In genomic region chr3:133812872-133813271, GRCh38 we compare ENCODE assay signal across 24 cellular contexts. TPM values are rescaled to one million over a fixed set of nuclear protein-coding genes. Genes with fewer than 3 reads are reported as not detected.
DNase-seq lines count a peak whose midpoint lies in the region; FAIRE-seq and TF ChIP-seq lines count a peak whose summit lies in the region.
"Had no signal": no experiment of that assay in that cellular context is flagged by ENCODE, and none has a peak within 500 bp of the region (broad histone marks: within the 10 kb centered on the region; RNA-seq: fewer than 3 reads in every experiment).

No MANE protein-coding gene starts in this region.

- H3K27ac Mint-ChIP-seq in activated naive CD8-positive, alpha-beta T cell treated with anti-CD3 and anti-CD28 coated beads for 36 hours, result peak overlapping the region; percentile 23
- H3K27ac Mint-ChIP-seq: activated naive CD4-positive, alpha-beta T cell treated with anti-CD3 and anti-CD28 coated beads, Interleukin-2, amount 10 ng/mL, durations not matched to agents 7 days and 5 days; CD14-positive monocyte had no signal

- no peaks in the 10 kb centered on the region for H3K27me3 Mint-ChIP-seq in activated naive CD8-positive, alpha-beta T cell treated with anti-CD3 and anti-CD28 coated beads for 36 hours
- H3K27me3 Mint-ChIP-seq: activated naive CD4-positive, alpha-beta T cell treated with anti-CD3 and anti-CD28 coated beads, Interleukin-2, amount 10 ng/mL, durations not matched to agents 7 days and 5 days; central memory CD8-positive, alpha-beta T cell; naive thymus-derived CD4-positive, alpha-beta T cell had no signal

- TF ChIP-seq CTCF in AG09309 (IDR thresholded peaks at IDR 0.05; ENCODE audit: control insufficient read depth, insufficient read depth, low read depth, low read length, missing control alignments) (no peak), fibroblast of the aortic adventitia (IDR thresholded peaks at IDR 0.05; ENCODE audit: insufficient read depth, low read length) (no peak)

- DNase-seq in AG09309 (ENCODE audit: low read depth) (peak; percentile 4), G401 (ENCODE audit: low spot score) (peak; percentile 22), fibroblast of the aortic adventitia (ENCODE audit: low read depth) (peak; percentile 16), cerebellar nuclear complex (lab: John Stamatoyannopoulos, UW) (no peak), pons (ENCODE audit: low spot score) (no peak), urothelium cell line (ENCODE audit: low spot score) (no peak), NCI-H526 (lab: John Stamatoyannopoulos, UW) (no peak)
- DNase-seq in activated naive CD8-positive, alpha-beta T cell treated with anti-CD3 and anti-CD28 coated beads for 36 hours, result no peak
- DNase-seq: activated CD8-positive, alpha-beta memory T cell treated with anti-CD3 and anti-CD28 coated beads for 24 hours; activated naive CD4-positive, alpha-beta T cell treated with anti-CD3 and anti-CD28 coated beads, Interleukin-2, amount 10 ng/mL, durations not matched to agents 7 days and 5 days; activated T-cell treated with anti-CD3 and anti-CD28 coated beads, Interleukin-2, amount 50 U/mL, for 48 hours; aorta; H7; naive thymus-derived CD4-positive, alpha-beta T cell; NCI-H1436 treated with DMSO at 0.1 percent for 48 hours; NCI-H2171; NCI-H526 treated with DMSO at 0.1 percent for 48 hours; occipital lobe; SJCRH30 had no signal

- H3K36me3 Mint-ChIP-seq in activated naive CD8-positive, alpha-beta T cell treated with anti-CD3 and anti-CD28 coated beads for 36 hours, result peaks cover 29% of the 10 kb centered on the region

- in situ Hi-C loops in G401 (cut with HindIII; ENCODE audit: low sequenced_read_pairs), result no loop called here

- no peak overlapping the region for H3K4me3 ChIP-seq in AG09309 (ENCODE audit: control insufficient read depth, low read depth, low read length)
- H3K4me3 ChIP-seq in fibroblast of the aortic adventitia (ENCODE audit: low read depth, low read length), result no peak overlapping the region
- H3K4me3 ChIP-seq: hepatocyte, SJCRH30 had no signal

- peaks cover 20% of the 10 kb centered on the region for H3K4me1 Mint-ChIP-seq in activated naive CD8-positive, alpha-beta T cell treated with anti-CD3 and anti-CD28 coated beads for 36 hours
- H3K4me1 Mint-ChIP-seq: CD14-positive monocyte had no signal

- no peak for FAIRE-seq in urothelium cell line (lab: Jason Lieb, UNC)
- FAIRE-seq: frontal cortex, HTR-8/SVneo had no signal

- no peaks in the 10 kb centered on the region for H3K9me3 Mint-ChIP-seq in activated naive CD8-positive, alpha-beta T cell treated with anti-CD3 and anti-CD28 coated beads for 36 hours
- H3K9me3 Mint-ChIP-seq: activated naive CD4-positive, alpha-beta T cell treated with anti-CD3 and anti-CD28 coated beads, Interleukin-2, amount 10 ng/mL, durations not matched to agents 7 days and 5 days; CD14-positive monocyte; central memory CD8-positive, alpha-beta T cell; naive thymus-derived CD4-positive, alpha-beta T cell had no signal

- H3K4me3 Mint-ChIP-seq in activated naive CD8-positive, alpha-beta T cell treated with anti-CD3 and anti-CD28 coated beads for 36 hours, result no peak overlapping the region
- H3K4me3 Mint-ChIP-seq: activated naive CD4-positive, alpha-beta T cell treated with anti-CD3 and anti-CD28 coated beads, Interleukin-2, amount 10 ng/mL, durations not matched to agents 7 days and 5 days; CD14-positive monocyte; central memory CD8-positive, alpha-beta T cell; naive thymus-derived CD4-positive, alpha-beta T cell had no signal

RNA-seq across cellular contexts. Expression of gene SRPRB, which starts 7.3 kb away (rescaled TPM):
- total RNA-seq in G401 (2014; rRNA removed; shearing (Covaris generic)), result 68.1 and 75.9 TPM in 2 replicates
- 10 to 100 TPM; 91.3 to 94.0 TPM for total RNA-seq in activated naive CD8-positive, alpha-beta T cell treated with anti-CD3 and anti-CD28 coated beads for 36 hours
- total RNA-seq in fibroblast of the aortic adventitia (ENCODE audit: low replicate concordance), result 76.7 and 86.9 TPM in 2 replicates

Comparison
In these comparisons a context has a peak if more than half of its experiments do, and no peak if none do; other contexts are left out.
1. DNase-seq: peak in AG09309 (single experiment), G401 (single experiment) and fibroblast of the aortic adventitia (single experiment); none in activated naive CD8-positive, alpha-beta T cell treated with anti-CD3 and anti-CD28 coated beads for 36 hours (single experiment), cerebellar nuclear complex (0 of 2), pons (single experiment), urothelium cell line (single experiment) and NCI-H526 (0 of 2).